2 cellular contexts compared by ENCODE assay signal in the genomic region with DNA sequence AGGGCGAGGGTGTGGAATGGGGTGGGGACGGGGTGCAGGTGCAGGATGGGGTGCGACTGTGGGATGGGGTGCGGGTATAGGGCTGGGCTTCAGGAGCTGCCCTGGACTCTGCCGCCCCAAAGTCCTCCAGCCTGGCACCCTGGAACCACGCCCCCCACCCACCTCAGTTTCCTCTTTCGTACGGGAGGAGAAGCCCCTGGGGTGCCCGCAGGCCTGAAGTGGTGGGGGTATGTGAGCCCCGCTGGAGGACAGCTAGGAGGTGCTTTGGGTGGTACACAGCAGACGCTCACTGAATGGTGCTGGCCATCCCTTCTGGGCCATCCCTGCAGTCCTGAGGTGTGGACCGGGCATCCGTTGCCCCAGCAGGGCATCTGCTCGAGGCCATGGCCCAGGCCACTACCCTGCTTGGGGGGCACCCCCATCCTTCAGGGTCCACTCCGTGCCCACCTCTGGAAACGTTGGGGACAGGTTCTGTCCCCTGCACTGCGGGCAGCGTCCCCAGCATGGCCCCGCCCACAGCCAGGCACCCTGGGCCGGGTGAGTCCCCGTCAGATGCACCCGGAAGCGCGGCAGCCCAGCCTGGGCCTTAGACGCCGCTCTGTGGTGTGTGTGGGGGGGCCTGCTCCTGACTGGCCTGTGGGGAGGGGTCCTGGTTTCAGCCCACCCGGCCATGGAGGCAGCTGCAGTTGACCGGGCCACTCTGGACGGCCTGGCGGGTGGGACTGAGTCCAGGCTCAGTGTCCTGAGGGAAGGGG.
TF ChIP-seq lines count a peak whose summit lies in the region.

No MANE protein-coding gene starts in this region.

TF ChIP-seq in WTC11, 78 proteins besides CTCF, POLR2A, EP300 and RAD21 (continued from another document and continues in another):
- TF ChIP-seq EMX1 (CRISPR knock-in tag; IDR thresholded peaks at IDR 0.05) (no peak), ZNF416 (CRISPR knock-in tag; IDR thresholded peaks at IDR 0.05) (no peak), NR2C2 (CRISPR knock-in tag; IDR thresholded peaks at IDR 0.05) (no peak), CBFB (CRISPR knock-in tag; IDR thresholded peaks at IDR 0.05; ENCODE audit: low read depth) (no peak), ZNF232 (CRISPR knock-in tag; IDR thresholded peaks at IDR 0.05) (no peak), ZNF219 (CRISPR knock-in tag; IDR thresholded peaks at IDR 0.05; ENCODE audit: borderline replicate concordance) (no peak), HMGXB4 (CRISPR knock-in tag; IDR thresholded peaks at IDR 0.05) (no peak), NFE2L1 (CRISPR knock-in tag; IDR thresholded peaks at IDR 0.05) (no peak), ZNF317 (CRISPR knock-in tag; IDR thresholded peaks at IDR 0.05; ENCODE audit: borderline replicate concordance, low read depth) (no peak), ATF1 (CRISPR knock-in tag; IDR thresholded peaks at IDR 0.05) (no peak), NR1H2 (CRISPR knock-in tag; IDR thresholded peaks at IDR 0.05) (no peak), E2F1 (CRISPR knock-in tag; IDR thresholded peaks at IDR 0.05) (no peak), ESRRA (CRISPR knock-in tag; IDR thresholded peaks at IDR 0.05; ENCODE audit: borderline replicate concordance) (no peak), ZNF138 (CRISPR knock-in tag; conservative IDR thresholded peaks at IDR 0.05) (no peak), ERG (CRISPR knock-in tag; IDR thresholded peaks at IDR 0.05) (no peak), ZMAT4 (CRISPR knock-in tag; IDR thresholded peaks at IDR 0.05) (no peak)
- TF ChIP-seq, protein P1, sequence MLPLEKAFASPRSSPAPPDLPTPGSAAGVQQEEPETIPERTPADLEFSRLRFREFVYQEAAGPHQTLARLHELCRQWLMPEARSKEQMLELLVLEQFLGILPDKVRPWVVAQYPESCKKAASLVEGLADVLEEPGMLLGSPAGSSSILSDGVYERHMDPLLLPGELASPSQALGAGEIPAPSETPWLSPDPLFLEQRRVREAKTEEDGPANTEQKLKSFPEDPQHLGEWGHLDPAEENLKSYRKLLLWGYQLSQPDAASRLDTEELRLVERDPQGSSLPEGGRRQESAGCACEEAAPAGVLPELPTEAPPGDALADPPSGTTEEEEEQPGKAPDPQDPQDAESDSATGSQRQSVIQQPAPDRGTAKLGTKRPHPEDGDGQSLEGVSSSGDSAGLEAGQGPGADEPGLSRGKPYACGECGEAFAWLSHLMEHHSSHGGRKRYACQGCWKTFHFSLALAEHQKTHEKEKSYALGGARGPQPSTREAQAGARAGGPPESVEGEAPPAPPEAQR (CRISPR knock-in tag; IDR thresholded peaks at IDR 0.05) = no peak
- TF ChIP-seq, protein P2, sequence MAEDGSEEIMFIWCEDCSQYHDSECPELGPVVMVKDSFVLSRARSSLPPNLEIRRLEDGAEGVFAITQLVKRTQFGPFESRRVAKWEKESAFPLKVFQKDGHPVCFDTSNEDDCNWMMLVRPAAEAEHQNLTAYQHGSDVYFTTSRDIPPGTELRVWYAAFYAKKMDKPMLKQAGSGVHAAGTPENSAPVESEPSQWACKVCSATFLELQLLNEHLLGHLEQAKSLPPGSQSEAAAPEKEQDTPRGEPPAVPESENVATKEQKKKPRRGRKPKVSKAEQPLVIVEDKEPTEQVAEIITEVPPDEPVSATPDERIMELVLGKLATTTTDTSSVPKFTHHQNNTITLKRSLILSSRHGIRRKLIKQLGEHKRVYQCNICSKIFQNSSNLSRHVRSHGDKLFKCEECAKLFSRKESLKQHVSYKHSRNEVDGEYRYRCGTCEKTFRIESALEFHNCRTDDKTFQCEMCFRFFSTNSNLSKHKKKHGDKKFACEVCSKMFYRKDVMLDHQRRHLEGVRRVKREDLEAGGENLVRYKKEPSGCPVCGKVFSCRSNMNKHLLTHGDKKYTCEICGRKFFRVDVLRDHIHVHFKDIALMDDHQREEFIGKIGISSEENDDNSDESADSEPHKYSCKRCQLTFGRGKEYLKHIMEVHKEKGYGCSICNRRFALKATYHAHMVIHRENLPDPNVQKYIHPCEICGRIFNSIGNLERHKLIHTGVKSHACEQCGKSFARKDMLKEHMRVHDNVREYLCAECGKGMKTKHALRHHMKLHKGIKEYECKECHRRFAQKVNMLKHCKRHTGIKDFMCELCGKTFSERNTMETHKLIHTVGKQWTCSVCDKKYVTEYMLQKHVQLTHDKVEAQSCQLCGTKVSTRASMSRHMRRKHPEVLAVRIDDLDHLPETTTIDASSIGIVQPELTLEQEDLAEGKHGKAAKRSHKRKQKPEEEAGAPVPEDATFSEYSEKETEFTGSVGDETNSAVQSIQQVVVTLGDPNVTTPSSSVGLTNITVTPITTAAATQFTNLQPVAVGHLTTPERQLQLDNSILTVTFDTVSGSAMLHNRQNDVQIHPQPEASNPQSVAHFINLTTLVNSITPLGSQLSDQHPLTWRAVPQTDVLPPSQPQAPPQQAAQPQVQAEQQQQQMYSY (CRISPR knock-in tag; IDR thresholded peaks at IDR 0.05) = no peak

TF ChIP-seq in HepG2, 621 proteins besides CTCF, POLR2A, EP300 and RAD21:
- TF ChIP-seq ZNF646 (CRISPR knock-in tag; IDR thresholded peaks at IDR 0.05) (no peak), ELF1 (CRISPR knock-in tag; IDR thresholded peaks at IDR 0.05) (peak; percentile 50; the same call in 1 of the 2 replicates), EHMT2 (IDR thresholded peaks at IDR 0.05; ENCODE audit: borderline replicate concordance, low read depth, low read length) (no peak), PCBP1 (IDR thresholded peaks at IDR 0.05; ENCODE audit: borderline replicate concordance, low read depth, low read length) (0 out of 2 replicates have a peak, but pooled peaks have one; percentile 36), ZSCAN20 (CRISPR knock-in tag; IDR thresholded peaks at IDR 0.05; ENCODE audit: borderline replicate concordance) (no peak), CC2D1A (CRISPR knock-in tag; IDR thresholded peaks at IDR 0.05) (no peak), ZNF556 (CRISPR knock-in tag; IDR thresholded peaks at IDR 0.05; ENCODE audit: borderline replicate concordance) (no peak), SALL2 (CRISPR knock-in tag; IDR thresholded peaks at IDR 0.05) (no peak), ZNF143 (CRISPR knock-in tag; IDR thresholded peaks at IDR 0.05) (no peak), ZNF780A (CRISPR knock-in tag; IDR thresholded peaks at IDR 0.05) (no peak), ZNF441 (CRISPR knock-in tag; IDR thresholded peaks at IDR 0.05; ENCODE audit: borderline replicate concordance) (no peak)
- TF ChIP-seq, protein P3, sequence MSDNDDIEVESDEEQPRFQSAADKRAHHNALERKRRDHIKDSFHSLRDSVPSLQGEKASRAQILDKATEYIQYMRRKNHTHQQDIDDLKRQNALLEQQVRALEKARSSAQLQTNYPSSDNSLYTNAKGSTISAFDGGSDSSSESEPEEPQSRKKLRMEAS (IDR thresholded peaks at IDR 0.05) = no peak
- TF ChIP-seq, protein P4, sequence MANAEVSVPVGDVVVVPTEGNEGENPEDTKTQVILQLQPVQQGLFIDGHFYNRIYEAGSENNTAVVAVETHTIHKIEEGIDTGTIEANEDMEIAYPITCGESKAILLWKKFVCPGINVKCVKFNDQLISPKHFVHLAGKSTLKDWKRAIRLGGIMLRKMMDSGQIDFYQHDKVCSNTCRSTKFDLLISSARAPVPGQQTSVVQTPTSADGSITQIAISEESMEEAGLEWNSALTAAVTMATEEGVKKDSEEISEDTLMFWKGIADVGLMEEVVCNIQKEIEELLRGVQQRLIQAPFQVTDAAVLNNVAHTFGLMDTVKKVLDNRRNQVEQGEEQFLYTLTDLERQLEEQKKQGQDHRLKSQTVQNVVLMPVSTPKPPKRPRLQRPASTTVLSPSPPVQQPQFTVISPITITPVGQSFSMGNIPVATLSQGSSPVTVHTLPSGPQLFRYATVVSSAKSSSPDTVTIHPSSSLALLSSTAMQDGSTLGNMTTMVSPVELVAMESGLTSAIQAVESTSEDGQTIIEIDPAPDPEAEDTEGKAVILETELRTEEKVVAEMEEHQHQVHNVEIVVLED (CRISPR knock-in tag; IDR thresholded peaks at IDR 0.05; ENCODE audit: borderline replicate concordance) = no peak
TF ChIP-seq in HepG2: peak in this region for 2.
